22 cellular contexts compared by ENCODE assay signal in the genomic region with DNA sequence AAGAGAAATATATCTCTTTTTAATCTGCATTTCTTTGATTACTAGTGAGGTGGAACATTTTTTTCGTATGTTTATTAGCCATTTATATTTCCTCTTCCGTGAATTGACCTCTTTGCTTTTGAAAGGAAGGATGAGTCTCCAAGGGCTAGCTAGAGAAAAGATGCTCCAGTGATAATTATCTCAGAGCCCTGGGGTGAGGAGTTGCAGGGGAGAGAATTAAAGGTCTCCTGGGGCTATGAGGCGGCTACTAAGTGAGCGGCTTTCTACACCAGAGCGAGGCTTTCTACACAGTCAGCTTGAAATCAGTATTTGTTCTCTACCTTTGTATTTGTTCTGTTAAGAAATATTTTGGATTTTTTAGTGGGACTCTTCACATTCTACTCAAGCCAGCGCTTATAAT.
DNase-seq lines count a peak whose midpoint lies in the region; TF ChIP-seq lines count a peak whose summit lies in the region.
"Had no signal": no experiment of that assay in that cellular context is flagged by ENCODE, and none has a peak within 500 bp of the region (broad histone marks: within the 10 kb centered on the region; RNA-seq: fewer than 3 reads in every experiment).

No MANE protein-coding gene starts in this region.

- no peak overlapping the region for H2AFZ ChIP-seq in neural progenitor cell (replicated peaks)

- H3K27ac ChIP-seq in neural progenitor cell (peak overlapping the region; percentile 16), ovary (no peak overlapping the region)
- H3K27ac ChIP-seq: heart right ventricle had no signal

- no peak overlapping the region for H3K9ac ChIP-seq in neural progenitor cell

- no peaks in the 10 kb centered on the region for H3K27me3 ChIP-seq in neural progenitor cell
- no peaks in the 10 kb centered on the region for H3K27me3 ChIP-seq in ovary
- H3K27me3 ChIP-seq: heart right ventricle had no signal

- peaks cover 57% of the 10 kb centered on the region for H3K4me1 Mint-ChIP-seq in neural progenitor cell

- TF ChIP-seq CTCF in NB4 (IDR thresholded peaks at IDR 0.05; ENCODE audit: low read depth, low read length) (no peak), neural progenitor cell (IDR thresholded peaks at IDR 0.05) (no peak), ovary (IDR thresholded peaks at IDR 0.05) (no peak)

- intact Hi-C loops in ovary (cut with DNase I): no loop called here

- H3K27me3 Mint-ChIP-seq in neural progenitor cell (ENCODE audit: insufficient read depth, low read depth): peaks cover 2% of the 10 kb centered on the region

- peaks cover 51% of the 10 kb centered on the region for H3K4me1 ChIP-seq in neural progenitor cell
- no peaks in the 10 kb centered on the region for H3K4me1 ChIP-seq in ovary (ENCODE audit: insufficient read depth)
- H3K4me1 ChIP-seq: heart right ventricle had no signal

- H3K79me2 ChIP-seq in neural progenitor cell (ENCODE audit: low read depth): no peaks in the 10 kb centered on the region

- no peaks in the 10 kb centered on the region for H3K9me3 Mint-ChIP-seq in neural progenitor cell
- H3K9me3 Mint-ChIP-seq: type B pancreatic cell had no signal

- H3K36me3 ChIP-seq in neural progenitor cell (no peaks in the 10 kb centered on the region), ovary (no peaks in the 10 kb centered on the region)
- H3K36me3 ChIP-seq: heart right ventricle had no signal

- TF ChIP-seq POLR2A in NB4 (IDR thresholded peaks at IDR 0.05; ENCODE audit: extremely low read depth, insufficient read length) (no peak), ovary (IDR thresholded peaks at IDR 0.05) (no peak)

- H3K9me3 ChIP-seq in neural progenitor cell (ENCODE audit: low read depth) (no peaks in the 10 kb centered on the region), ovary (no peaks in the 10 kb centered on the region)
- H3K9me3 ChIP-seq: heart right ventricle had no signal

- DNase-seq in NCI-H1417 (lab: John Stamatoyannopoulos, UW) (peak; percentile 15 to 67 (median 29)), NCI-H1417 treated with DMSO at 0.1 percent for 48 hours (lab: John Stamatoyannopoulos, UW) (no peak), NB4 (ENCODE audit: low read depth) (peak; percentile 36), SK-N-DZ (ENCODE audit: low spot score) (peak; percentile 70), neural progenitor cell (ENCODE audit: low spot score) (peak; percentile 59), GM19240 (ENCODE audit: insufficient read length, low spot score) (no peak), ovary (no peak)
- no peak for DNase-seq in activated CD4-positive, CD25-positive, alpha-beta regulatory T cell treated with anti-CD3 and anti-CD28 coated beads, Interleukin-2, amount 50 U/mL, for 72 hours
- DNase-seq: activated gamma-delta T cell treated with Interleukin-2 at 50 U/mL for 16 hours; cerebellar nuclear complex; DND-41; heart right ventricle; left cardiac atrium; NCI-H1694; NCI-H446; occipital lobe; SHP77 treated with DMSO at 0.1 percent for 48 hours; small intestine; stimulated activated CD4-positive, alpha-beta T cell treated with anti-CD3 and anti-CD28 coated beads, Interleukin-2, amount 100 ng/mL, for 24 hours; T-helper 1 cell had no signal

- peak overlapping the region; percentile 69 for H3K4me2 ChIP-seq in neural progenitor cell

- H3K4me3 ChIP-seq in NB4 (ENCODE audit: low read depth, low read length) (no peak overlapping the region), neural progenitor cell (peak overlapping the region; percentile 27), ovary (no peak overlapping the region)
- H3K4me3 ChIP-seq: GM12878, heart right ventricle had no signal

- WGBS in ovary, 3 donors: 90 to 93% (median 92%) methylated on average over 6 of the region's 6 CpGs

- H3K4me3 Mint-ChIP-seq in neural progenitor cell: peak overlapping the region; percentile 2
- H3K4me3 Mint-ChIP-seq: type B pancreatic cell had no signal

- peaks cover 4% of the 10 kb centered on the region for H4K20me1 ChIP-seq in neural progenitor cell (ENCODE audit: low read depth)

- H3K27ac Mint-ChIP-seq in neural progenitor cell: no peak overlapping the region
- H3K27ac Mint-ChIP-seq: type B pancreatic cell had no signal

- no peaks in the 10 kb centered on the region for H3K36me3 Mint-ChIP-seq in neural progenitor cell

- TF ChIP-seq EP300 in ovary (IDR thresholded peaks at IDR 0.05): no peak

- H3F3A ChIP-seq in neural progenitor cell (ENCODE audit: low read depth): peaks cover 48% of the 10 kb centered on the region

Comparison
In these comparisons a context has a peak if more than half of its experiments do, and no peak if none do; other contexts are left out.
1. DNase-seq: peak in NCI-H1417 (3 of 3), NB4 (single experiment), SK-N-DZ (single experiment) and neural progenitor cell (single experiment); none in NCI-H1417 treated with DMSO at 0.1 percent for 48 hours (single experiment), activated CD4-positive, CD25-positive, alpha-beta regulatory T cell treated with anti-CD3 and anti-CD28 coated beads, Interleukin-2, amount 50 U/mL, for 72 hours (single experiment), GM19240 (single experiment) and ovary (0 of 5).